9 cellular contexts compared by ENCODE assay signal in genomic region chr9:133558191-133559126, GRCh38. TPM values are rescaled to one million over a fixed set of nuclear protein-coding genes. Genes with fewer than 3 reads are reported as not detected.
DNase-seq lines count a peak whose midpoint lies in the region; ATAC-seq, FAIRE-seq and TF ChIP-seq lines count a peak whose summit lies in the region.
"Had no signal": no experiment of that assay in that cellular context is flagged by ENCODE, and none has a peak within 500 bp of the region (broad histone marks: within the 10 kb centered on the region; RNA-seq: fewer than 3 reads in every experiment).

No MANE protein-coding gene starts in this region.

- H3K27ac ChIP-seq in right cardiac atrium (ENCODE audit: low read length), result peak overlapping the region; percentile 93
- H3K27ac ChIP-seq: 22Rv1 had no signal

- H3K27me3 ChIP-seq in right cardiac atrium (ENCODE audit: control insufficient read depth, insufficient read depth), result no peaks in the 10 kb centered on the region

- H3K9me3 ChIP-seq in right cardiac atrium (ENCODE audit: control insufficient read depth, low read length), result no peaks in the 10 kb centered on the region

- H3K4me3 ChIP-seq in right cardiac atrium (ENCODE audit: low read length), result no peak overlapping the region

- intact Hi-C loops in right cardiac atrium (cut with DNase I), result no loop called here

- no peaks in the 10 kb centered on the region for H3K9me3 Mint-ChIP-seq in activated naive CD8-positive, alpha-beta T cell (ENCODE audit: low read depth)

- H3K4me3 Mint-ChIP-seq in activated naive CD8-positive, alpha-beta T cell, result peak overlapping the region; percentile 50

- peaks cover 3% of the 10 kb centered on the region for H3K27me3 Mint-ChIP-seq in activated naive CD8-positive, alpha-beta T cell

- H3K36me3 Mint-ChIP-seq in activated naive CD8-positive, alpha-beta T cell, result no peaks in the 10 kb centered on the region

- no peak for TF ChIP-seq CTCF in D721Med (IDR thresholded peaks at IDR 0.05; ENCODE audit: insufficient read depth, missing control alignments)

- ATAC-seq in right cardiac atrium, result peak; percentile 48 to 72

- WGBS in right cardiac atrium, result 17% methylated on average over 31 of the region's 31 CpGs

- peaks cover 22% of the 10 kb centered on the region for H3K4me1 ChIP-seq in right cardiac atrium (ENCODE audit: control insufficient read depth, insufficient read depth, low read length)

- H3K27ac Mint-ChIP-seq in activated naive CD8-positive, alpha-beta T cell, result peak overlapping the region; percentile 64

- DNase-seq in DMS 273 (lab: John Stamatoyannopoulos, UW; ENCODE audit: unreplicated experiment) (peak; percentile 63), DMS 273 treated with DMSO at 0.1 percent for 48 hours (lab: John Stamatoyannopoulos, UW) (no peak), HS-5 (ENCODE audit: low read depth) (peak; percentile 44), right cardiac atrium (peak; percentile 70 to 84 (median 80)), NCI-H526 (lab: John Stamatoyannopoulos, UW) (no peak), D721Med (ENCODE audit: insufficient read length, low spot score) (no peak)
- DNase-seq in stimulated activated CD4-positive, alpha-beta T cell treated with anti-CD3 and anti-CD28 coated beads, Interleukin-12 subunit alpha, Interleukin-12 subunit beta, amount 100 ng/mL, for 4 hours, result peak; percentile 23

- H3K4me1 Mint-ChIP-seq in activated naive CD8-positive, alpha-beta T cell (ENCODE audit: low read depth), result peaks cover 12% of the 10 kb centered on the region

- FAIRE-seq in D721Med (lab: Jason Lieb, UNC), result no peak

RNA-seq across cellular contexts. Expression of gene ADAMTSL2, which starts 24.0 kb away (rescaled TPM):
- total RNA-seq in right cardiac atrium, result 10 to 100 TPM; 30.3 to 90.2 (median 47.1) TPM
- polyA plus RNA-seq in right cardiac atrium, result 37.3 TPM

RNA-seq across cellular contexts. Expression of gene MYMK, which starts 33.7 kb away (rescaled TPM):
- not detected for total RNA-seq in right cardiac atrium
- not detected for polyA plus RNA-seq in right cardiac atrium

RNA-seq across cellular contexts. Expression of gene FAM163B, which starts 50.7 kb away (rescaled TPM):
- total RNA-seq in right cardiac atrium, result 1 to 10 TPM; 1.2 to 5.4 (median 1.4) TPM
- polyA plus RNA-seq in right cardiac atrium, result 2.0 TPM

Comparison
In these comparisons a context has a peak if more than half of its experiments do, and no peak if none do; other contexts are left out.
1. DNase-seq: peak in DMS 273 (single experiment), HS-5 (single experiment), right cardiac atrium (3 of 3) and stimulated activated CD4-positive, alpha-beta T cell treated with anti-CD3 and anti-CD28 coated beads, Interleukin-12 subunit alpha, Interleukin-12 subunit beta, amount 100 ng/mL, for 4 hours (single experiment); none in DMS 273 treated with DMSO at 0.1 percent for 48 hours (single experiment), NCI-H526 (0 of 2) and D721Med (single experiment).